In genomic region chr17:1109606-1110523, GRCh38 we compare ENCODE assay signal across 8 cellular contexts.
A peak's percentile ranks its signal among the peaks of the same experiment; 100 is the strongest.
DNase-seq lines count a peak whose midpoint lies in the region; ATAC-seq lines count a peak whose summit lies in the region.

No MANE protein-coding gene starts in this region.

- H3K27ac Mint-ChIP-seq in IgD-negative memory B cell = no peak overlapping the region
- peak overlapping the region; percentile 76 for H3K27ac Mint-ChIP-seq in activated T-cell treated with anti-CD3 and anti-CD28 coated beads, Interleukin-2, amount 50 U/mL, for 24 hours

- H3K27me3 Mint-ChIP-seq in IgD-negative memory B cell = no peaks in the 10 kb centered on the region
- H3K27me3 Mint-ChIP-seq in activated T-cell treated with anti-CD3 and anti-CD28 coated beads, Interleukin-2, amount 50 U/mL, for 24 hours = no peaks in the 10 kb centered on the region

- peaks cover 0 to 21% (median 8%) of the 10 kb centered on the region in 3 donors for H3K4me1 Mint-ChIP-seq in IgD-negative memory B cell
- peaks cover 51% of the 10 kb centered on the region for H3K4me1 Mint-ChIP-seq in activated T-cell treated with anti-CD3 and anti-CD28 coated beads, Interleukin-2, amount 50 U/mL, for 24 hours (ENCODE audit: low read depth)

- peak; percentile 75 for DNase-seq in DMS53 (lab: John Stamatoyannopoulos, UW)
- no peak for DNase-seq in DMS53 treated with DMSO at 0.1 percent for 48 hours (lab: John Stamatoyannopoulos, UW; ENCODE audit: unreplicated experiment)
- no peak for DNase-seq in activated T-cell treated with anti-CD3 and anti-CD28 coated beads, Interleukin-2, amount 50 U/mL, for 24 hours
- DNase-seq in left cardiac atrium = peak; percentile 59
- peak; percentile 77 for DNase-seq in retina
- no peak for DNase-seq in NCI-H2107 treated with DMSO at 0.1 percent for 48 hours (lab: John Stamatoyannopoulos, UW; ENCODE audit: unreplicated experiment)

- intact Hi-C loops in left cardiac atrium (cut with DNase I) = no loop called here

- peaks cover 2% of the 10 kb centered on the region for H3K36me3 Mint-ChIP-seq in IgD-negative memory B cell
- H3K36me3 Mint-ChIP-seq in activated T-cell treated with anti-CD3 and anti-CD28 coated beads, Interleukin-2, amount 50 U/mL, for 24 hours (ENCODE audit: low read depth) = peaks cover 12% of the 10 kb centered on the region

- ATAC-seq in left cardiac atrium (peak; percentile 5 to 10), HG03378 (IDR thresholded peaks at IDR 0.05; ENCODE audit: unreplicated experiment) (no peak)

- H3K9me3 Mint-ChIP-seq in IgD-negative memory B cell = no peaks in the 10 kb centered on the region
- no peaks in the 10 kb centered on the region for H3K9me3 Mint-ChIP-seq in activated T-cell treated with anti-CD3 and anti-CD28 coated beads, Interleukin-2, amount 50 U/mL, for 24 hours

- peak overlapping the region; percentile 72 to 88 (median 84) for H3K4me3 Mint-ChIP-seq in IgD-negative memory B cell
- peak overlapping the region; percentile 71 for H3K4me3 Mint-ChIP-seq in activated T-cell treated with anti-CD3 and anti-CD28 coated beads, Interleukin-2, amount 50 U/mL, for 24 hours

Comparison
In these comparisons a context has a peak if more than half of its experiments do, and no peak if none do; other contexts are left out.
1. DNase-seq: peak in DMS53 (single experiment), left cardiac atrium (single experiment) and retina (single experiment); none in DMS53 treated with DMSO at 0.1 percent for 48 hours (single experiment), activated T-cell treated with anti-CD3 and anti-CD28 coated beads, Interleukin-2, amount 50 U/mL, for 24 hours (single experiment) and NCI-H2107 treated with DMSO at 0.1 percent for 48 hours (single experiment).